Comparison of ENCODE assay signal across 22 cellular contexts in the genomic region with DNA sequence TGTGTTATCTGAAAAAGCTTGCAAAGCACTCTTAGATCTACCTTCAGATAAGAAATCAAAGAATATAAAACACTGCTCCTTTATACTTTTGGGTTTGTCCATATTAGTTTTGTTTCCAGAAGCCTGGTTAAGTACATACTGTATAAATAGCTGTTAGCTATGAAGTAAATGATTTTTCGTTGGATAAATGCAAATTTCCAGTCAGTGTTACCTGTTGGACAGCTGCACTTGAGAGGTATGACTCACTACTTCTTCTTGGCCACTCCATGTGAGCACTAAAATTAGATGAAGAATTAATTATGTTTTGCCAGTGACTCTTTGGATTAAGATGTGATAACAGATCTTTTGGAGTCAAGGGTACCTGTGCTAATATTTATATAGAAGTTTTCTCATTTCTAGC.
"Had no signal": no experiment of that assay in that cellular context is flagged by ENCODE, and none has a peak within 500 bp of the region (broad histone marks: within the 10 kb centered on the region; RNA-seq: fewer than 3 reads in every experiment).

No MANE protein-coding gene starts in this region.

- H3K36me3 ChIP-seq: ovary, prostate gland had no signal

- ATAC-seq: activated CD4-positive, alpha-beta T cell treated with anti-CD3 and anti-CD28 coated beads for 36 hours; left ventricle myocardium superior; natural killer cell treated with Interleukin-12 subunit alpha and Interleukin-12 subunit beta and Interleukin-15 and Interleukin-18, amount 100 ng/mL, for 72 hours; WTC11 had no signal

- H3K4me1 ChIP-seq: adrenal gland, ascending aorta, esophagus muscularis mucosa, prostate gland, right atrium auricular region, thyroid gland had no signal

- DNase-seq: activated CD4-positive, alpha-beta T cell treated with anti-CD3 and anti-CD28 coated beads for 36 hours; activated CD4-positive, alpha-beta T cell treated with anti-CD3 and anti-CD28 coated beads, Interleukin-2, amount 50 U/mL, for 4 hours; activated CD8-positive, alpha-beta memory T cell treated with anti-CD3 and anti-CD28 coated beads for 24 hours; activated CD8-positive, alpha-beta memory T cell treated with anti-CD3 and anti-CD28 coated beads, Interleukin-2, amount 50 U/mL, for 4 hours; activated naive CD4-positive, alpha-beta T cell; activated T-cell treated with anti-CD3 and anti-CD28 coated beads, Interleukin-2, amount 50 U/mL, for 24 hours; adrenal gland; brain microvascular endothelial cell; effector memory CD4-positive, alpha-beta T cell; glutamatergic neuron; hippocampal formation; left ventricle myocardium superior; ovary; substantia nigra; T-helper 9 cell; thyroid gland had no signal

- H3K27ac ChIP-seq: adrenal gland, ascending aorta, brain microvascular endothelial cell, esophagus muscularis mucosa, ovary, prostate gland, right atrium auricular region, thyroid gland had no signal

- H3K9me3 ChIP-seq: adrenal gland, ascending aorta, esophagus muscularis mucosa, ovary, prostate gland, right atrium auricular region, thyroid gland had no signal

- H3K4me3 ChIP-seq: adrenal gland, ascending aorta, esophagus muscularis mucosa, ovary, prostate gland, right atrium auricular region, thyroid gland had no signal

- H3K27me3 ChIP-seq: adrenal gland, ascending aorta, brain microvascular endothelial cell, esophagus muscularis mucosa, ovary, right atrium auricular region, thyroid gland had no signal
